ENCODE assay signal across 10 cellular contexts in genomic region chr4:53861856-53862610, GRCh38.
DNase-seq lines count a peak whose midpoint lies in the region; ATAC-seq and TF ChIP-seq lines count a peak whose summit lies in the region.
"Had no signal": no experiment of that assay in that cellular context is flagged by ENCODE, and none has a peak within 500 bp of the region (broad histone marks: within the 10 kb centered on the region; RNA-seq: fewer than 3 reads in every experiment).

No MANE protein-coding gene starts in this region.

- H3K4me1 Mint-ChIP-seq in CD8-positive, alpha-beta memory T cell, result no peaks in the 10 kb centered on the region

- no peaks in the 10 kb centered on the region for H3F3A ChIP-seq in smooth muscle cell (ENCODE audit: low read depth)

- H3K9ac ChIP-seq in smooth muscle cell (ENCODE audit: low read depth), result no peak overlapping the region

- no peaks in the 10 kb centered on the region for H3K27me3 ChIP-seq in cardiac muscle cell
- H3K27me3 ChIP-seq in smooth muscle cell (ENCODE audit: low read depth), result no peaks in the 10 kb centered on the region
- H3K27me3 ChIP-seq in CD8-positive, alpha-beta memory T cell (ENCODE audit: insufficient read depth, low read length, poor library complexity, severe bottlenecking), result no peaks in the 10 kb centered on the region

- no peak overlapping the region for H3K4me2 ChIP-seq in smooth muscle cell

- peaks cover under 1 to 8% of the 10 kb centered on the region in 2 donors for H3K27me3 Mint-ChIP-seq in CD8-positive, alpha-beta memory T cell

- H3K9me3 ChIP-seq in cardiac muscle cell (ENCODE audit: low read depth) (no peaks in the 10 kb centered on the region), smooth muscle cell (replicated peaks; ENCODE audit: low read depth) (no peaks in the 10 kb centered on the region)
- H3K9me3 ChIP-seq in CD8-positive, alpha-beta memory T cell (ENCODE audit: low read length), result no peaks in the 10 kb centered on the region

- H3K4me3 Mint-ChIP-seq in CD8-positive, alpha-beta memory T cell, result no peak overlapping the region

- H4K20me1 ChIP-seq in smooth muscle cell (ENCODE audit: low read depth), result no peaks in the 10 kb centered on the region

- DNase-seq in DMS79 treated with DMSO at 0.1 percent for 48 hours (lab: John Stamatoyannopoulos, UW) (peak; percentile 16), DMS79 (lab: John Stamatoyannopoulos, UW) (no peak), SHP77 treated with DMSO at 0.1 percent for 48 hours (lab: John Stamatoyannopoulos, UW) (peak; percentile 82), cardiac muscle cell (ENCODE audit: low read depth in 1 of 2, low spot score in 1 of 2) (peak in 1 of 2 donors; percentile 91), smooth muscle cell (lab: John Stamatoyannopoulos, UW; ENCODE audit: unreplicated experiment) (no peak)
- no peak for DNase-seq in CD8-positive, alpha-beta memory T cell
- DNase-seq: nucleus accumbens had no signal

- H3K79me2 ChIP-seq in smooth muscle cell (ENCODE audit: low read depth), result no peaks in the 10 kb centered on the region

- H2AFZ ChIP-seq in smooth muscle cell (ENCODE audit: low read depth), result no peak overlapping the region

- H3K27ac ChIP-seq in cardiac muscle cell (peak overlapping the region; percentile 95), smooth muscle cell (ENCODE audit: low read depth) (peak overlapping the region; percentile 22)
- H3K27ac ChIP-seq in CD8-positive, alpha-beta memory T cell (ENCODE audit: low read depth, low read length), result no peak overlapping the region
- H3K27ac ChIP-seq: 22Rv1 had no signal

- H3K4me1 ChIP-seq in cardiac muscle cell (ENCODE audit: low read depth) (peaks cover 46% of the 10 kb centered on the region), smooth muscle cell (ENCODE audit: low read depth) (peaks cover 5% of the 10 kb centered on the region)
- H3K4me1 ChIP-seq in CD8-positive, alpha-beta memory T cell (ENCODE audit: insufficient read depth, low read length), result no peaks in the 10 kb centered on the region

- no peaks in the 10 kb centered on the region for H3K36me3 Mint-ChIP-seq in CD8-positive, alpha-beta memory T cell

- no peaks in the 10 kb centered on the region for H3K36me3 ChIP-seq in cardiac muscle cell
- no peaks in the 10 kb centered on the region for H3K36me3 ChIP-seq in smooth muscle cell (ENCODE audit: low read depth)
- no peaks in the 10 kb centered on the region for H3K36me3 ChIP-seq in CD8-positive, alpha-beta memory T cell (ENCODE audit: insufficient read depth, low read length)

- POLR2A ChIA-PET in CD8-positive, alpha-beta memory T cell (lab: Charles Lee), result no interaction called here

- ATAC-seq in HG02759 (IDR thresholded peaks at IDR 0.05; ENCODE audit: unreplicated experiment) (no peak), HG03039 (IDR thresholded peaks at IDR 0.05; ENCODE audit: unreplicated experiment) (no peak)

- TF ChIP-seq CTCF in cardiac muscle cell (IDR thresholded peaks at IDR 0.05; ENCODE audit: low read depth, low read length), result no peak
- TF ChIP-seq CTCF in smooth muscle cell (IDR thresholded peaks at IDR 0.05; ENCODE audit: borderline replicate concordance, insufficient read depth, poor library complexity, severe bottlenecking), result no peak

- no peaks in the 10 kb centered on the region for H3K9me3 Mint-ChIP-seq in CD8-positive, alpha-beta memory T cell

- WGBS in smooth muscle cell (ENCODE audit: low lambda C conversion rate), result 19% methylated on average over 4 of the region's 4 CpGs

- no peak overlapping the region for H3K27ac Mint-ChIP-seq in CD8-positive, alpha-beta memory T cell

- H3K4me3 ChIP-seq in cardiac muscle cell (no peak overlapping the region), smooth muscle cell (no peak overlapping the region)
- no peak overlapping the region for H3K4me3 ChIP-seq in CD8-positive, alpha-beta memory T cell (ENCODE audit: low read length)

- CTCF ChIA-PET in CD8-positive, alpha-beta memory T cell (lab: Charles Lee), result no interaction called here

Comparison
In these comparisons a context has a peak if more than half of its experiments do, and no peak if none do; other contexts are left out.
1. DNase-seq: peak in DMS79 treated with DMSO at 0.1 percent for 48 hours (single experiment) and SHP77 treated with DMSO at 0.1 percent for 48 hours (single experiment); none in DMS79 (single experiment), smooth muscle cell (single experiment) and CD8-positive, alpha-beta memory T cell (0 of 5).